In the genomic region with DNA sequence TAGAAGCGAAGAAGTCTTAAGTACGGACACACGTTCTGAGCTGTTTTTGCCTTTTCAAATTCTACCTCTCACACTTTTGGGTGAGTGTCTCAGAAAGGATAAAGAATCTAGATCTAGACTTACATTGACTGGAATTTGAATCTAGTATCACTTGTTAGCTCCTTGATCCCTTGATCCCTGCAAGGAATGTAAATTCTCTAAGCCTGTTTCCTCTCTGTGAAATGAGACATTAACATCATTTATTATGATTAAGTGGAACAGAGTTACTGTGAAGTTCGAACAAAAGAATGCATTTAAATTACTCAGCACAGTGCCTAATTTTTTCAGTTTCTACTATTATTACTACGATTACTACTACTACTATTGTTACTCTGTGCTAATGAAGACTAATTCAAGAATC, we compare ENCODE assay signal across 24 cellular contexts.
DNase-seq lines count a peak whose midpoint lies in the region; ATAC-seq and TF ChIP-seq lines count a peak whose summit lies in the region.
"Had no signal": no experiment of that assay in that cellular context is flagged by ENCODE, and none has a peak within 500 bp of the region (broad histone marks: within the 10 kb centered on the region; RNA-seq: fewer than 3 reads in every experiment).

No MANE protein-coding gene starts in this region.

- DNase-seq in GM23248 = no peak
- no peak for DNase-seq in WTC11 (ENCODE audit: low spot score)
- peak; percentile 40 for DNase-seq in fibroblast of villous mesenchyme (ENCODE audit: low read depth)
- peak; percentile 67 for DNase-seq in retinal pigment epithelial cell (ENCODE audit: low read depth)
- DNase-seq in NCI-H774 (lab: John Stamatoyannopoulos, UW) = no peak
- no peak for DNase-seq in hypothalamus (lab: John Stamatoyannopoulos, UW)
- DNase-seq in foreskin fibroblast = no peak
- DNase-seq: C1 segment of cervical spinal cord; Caco-2; CD4-positive, alpha-beta memory T cell; DMS 273 treated with DMSO at 0.1 percent for 48 hours; DMS79 treated with DMSO at 0.1 percent for 48 hours; H7; NCI-H1048; NCI-H1417; NCI-H187; NCI-H446; NCI-H524 treated with DMSO at 0.1 percent for 48 hours; Right ventricle myocardium superior; RPMI8226; T-helper 1 cell had no signal

- no peaks in the 10 kb centered on the region for H3K27me3 ChIP-seq in GM23248 (replicated peaks; ENCODE audit: insufficient read depth)

- peaks cover 3% of the 10 kb centered on the region; the same call in 1 of the 2 replicates for H3K36me3 ChIP-seq in GM23248 (ENCODE audit: low read depth)

- no peak for ATAC-seq in WTC11
- no peak for ATAC-seq in HG02642 (IDR thresholded peaks at IDR 0.05; ENCODE audit: poor library complexity, unreplicated experiment)
- ATAC-seq: A549 had no signal

- no peaks in the 10 kb centered on the region for H3K79me2 ChIP-seq in GM23248 (ENCODE audit: insufficient read depth)

- H4K20me1 ChIP-seq in GM23248 (ENCODE audit: insufficient read depth) = no peaks in the 10 kb centered on the region

- no peak overlapping the region for H3K27ac ChIP-seq in GM23248
- H3K27ac ChIP-seq: A549, HL-60 had no signal

- no peak overlapping the region for H3K9ac ChIP-seq in GM23248

- no peaks in the 10 kb centered on the region for H3K36me3 Mint-ChIP-seq in WTC11
- H3K36me3 Mint-ChIP-seq: CD4-positive, alpha-beta memory T cell had no signal

- no peaks in the 10 kb centered on the region for H3K9me3 Mint-ChIP-seq in WTC11

- POLR2A ChIA-PET in WTC11 (lab: Charles Lee) = no interaction called here

- H2AFZ ChIP-seq in GM23248 = peak overlapping the region; percentile 21; the same call in 1 of the 2 replicates

- peaks cover 30% of the 10 kb centered on the region for H3K4me1 ChIP-seq in GM23248 (ENCODE audit: insufficient read depth)
- H3K4me1 ChIP-seq: A549, Caco-2 had no signal

- peaks cover 15% of the 10 kb centered on the region; the same call in 1 of the 2 replicates for H3F3A ChIP-seq in GM23248 (ENCODE audit: insufficient read depth)

- 77 to 81% methylated on average over 5 of the region's 5 CpGs for WGBS in GM23248 (ENCODE audit: low coverage in 1 of 2, low lambda C conversion rate in 2 of 2, missing lambda C conversion rate in 2 of 2), 2 experiments

- H3K4me3 ChIP-seq in GM23248 = no peak overlapping the region
- H3K4me3 ChIP-seq in fibroblast of villous mesenchyme (ENCODE audit: low read depth, low read length) = no peak overlapping the region
- no peak overlapping the region for H3K4me3 ChIP-seq in retinal pigment epithelial cell (ENCODE audit: low read length)
- no peak overlapping the region for H3K4me3 ChIP-seq in foreskin fibroblast (ENCODE audit: low read depth in 1 of 2, low read length in 2 of 2)
- H3K4me3 ChIP-seq: A549 had no signal

- H3K27ac Mint-ChIP-seq in WTC11 = peak overlapping the region; percentile 25
- H3K27ac Mint-ChIP-seq: CD4-positive, alpha-beta memory T cell had no signal

- H3K4me3 Mint-ChIP-seq in WTC11 = no peak overlapping the region
- H3K4me3 Mint-ChIP-seq: CD4-positive, alpha-beta memory T cell had no signal

- in situ Hi-C loops in GM23248 (cut with MboI) = no loop called here

- TF ChIP-seq CTCF in WTC11 (IDR thresholded peaks at IDR 0.05) (no peak), fibroblast of villous mesenchyme (IDR thresholded peaks at IDR 0.05; ENCODE audit: insufficient read depth, low read depth, low read length) (no peak), retinal pigment epithelial cell (conservative IDR thresholded peaks at IDR 0.05; ENCODE audit: low read depth, low read length) (no peak), foreskin fibroblast (IDR thresholded peaks at IDR 0.05; ENCODE audit: low read depth, low read length) (no peak)

- H3K4me2 ChIP-seq in GM23248 (ENCODE audit: unreplicated experiment) = no peak overlapping the region
- H3K4me2 ChIP-seq: A549 had no signal

- peaks cover 16% of the 10 kb centered on the region for H3K4me1 Mint-ChIP-seq in WTC11
- H3K4me1 Mint-ChIP-seq: CD4-positive, alpha-beta memory T cell had no signal

- CTCF ChIA-PET in WTC11 (lab: Charles Lee) = no interaction called here

- H3K27me3 Mint-ChIP-seq in WTC11 (ENCODE audit: low read depth) = no peaks in the 10 kb centered on the region
- H3K27me3 Mint-ChIP-seq: CD4-positive, alpha-beta memory T cell had no signal

- 0 out of 2 replicates have a peak, but pooled peaks cover 4% of the 10 kb centered on the region for H3K9me2 ChIP-seq in GM23248 (ENCODE audit: insufficient read depth)

- H3K9me3 ChIP-seq in GM23248 (ENCODE audit: low read depth) = no peaks in the 10 kb centered on the region
- H3K9me3 ChIP-seq: A549, Caco-2 had no signal

TF ChIP-seq in WTC11, 78 proteins besides CTCF, POLR2A, EP300 and RAD21:
- TF ChIP-seq, protein P1, sequence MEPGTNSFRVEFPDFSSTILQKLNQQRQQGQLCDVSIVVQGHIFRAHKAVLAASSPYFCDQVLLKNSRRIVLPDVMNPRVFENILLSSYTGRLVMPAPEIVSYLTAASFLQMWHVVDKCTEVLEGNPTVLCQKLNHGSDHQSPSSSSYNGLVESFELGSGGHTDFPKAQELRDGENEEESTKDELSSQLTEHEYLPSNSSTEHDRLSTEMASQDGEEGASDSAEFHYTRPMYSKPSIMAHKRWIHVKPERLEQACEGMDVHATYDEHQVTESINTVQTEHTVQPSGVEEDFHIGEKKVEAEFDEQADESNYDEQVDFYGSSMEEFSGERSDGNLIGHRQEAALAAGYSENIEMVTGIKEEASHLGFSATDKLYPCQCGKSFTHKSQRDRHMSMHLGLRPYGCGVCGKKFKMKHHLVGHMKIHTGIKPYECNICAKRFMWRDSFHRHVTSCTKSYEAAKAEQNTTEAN (CRISPR knock-in tag; IDR thresholded peaks at IDR 0.05) = no peak
- TF ChIP-seq, protein P2, sequence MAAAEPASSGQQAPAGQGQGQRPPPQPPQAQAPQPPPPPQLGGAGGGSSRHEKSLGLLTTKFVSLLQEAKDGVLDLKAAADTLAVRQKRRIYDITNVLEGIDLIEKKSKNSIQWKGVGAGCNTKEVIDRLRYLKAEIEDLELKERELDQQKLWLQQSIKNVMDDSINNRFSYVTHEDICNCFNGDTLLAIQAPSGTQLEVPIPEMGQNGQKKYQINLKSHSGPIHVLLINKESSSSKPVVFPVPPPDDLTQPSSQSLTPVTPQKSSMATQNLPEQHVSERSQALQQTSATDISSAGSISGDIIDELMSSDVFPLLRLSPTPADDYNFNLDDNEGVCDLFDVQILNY (CRISPR knock-in tag; IDR thresholded peaks at IDR 0.05) = no peak
- no peak for TF ChIP-seq RORB (CRISPR knock-in tag; IDR thresholded peaks at IDR 0.05)
TF ChIP-seq in WTC11: peak in this region for 0.

Comparison
In these comparisons a context has a peak if more than half of its experiments do, and no peak if none do; other contexts are left out.
1. DNase-seq: peak in fibroblast of villous mesenchyme (single experiment) and retinal pigment epithelial cell (single experiment); none in GM23248 (single experiment), WTC11 (single experiment), NCI-H774 (single experiment), hypothalamus (0 of 51) and foreskin fibroblast (0 of 2).